24 cellular contexts compared by ENCODE assay signal in genomic region chr1:245785433-245785832, GRCh38.
"Had no signal": no experiment of that assay in that cellular context is flagged by ENCODE, and none has a peak within 500 bp of the region (broad histone marks: within the 10 kb centered on the region; RNA-seq: fewer than 3 reads in every experiment).

No MANE protein-coding gene starts in this region.

- FAIRE-seq: HepG2, K562, RCC 7860 had no signal

- H3K27me3 Mint-ChIP-seq: IgD-negative memory B cell had no signal

- H3K27ac ChIP-seq: KMS-11, SJSA1, SK-N-MC had no signal

- DNase-seq: Kasumi-1, MM.1S, NCI-H1092 treated with DMSO at 0.1 percent for 48 hours, NCI-H1436, NCI-H187, NCI-H2029, NCI-H2081 treated with DMSO at 0.1 percent for 48 hours, NCI-H2171, NCI-H226, NCI-H446, NCI-H510A, NCI-H524 treated with DMSO at 0.1 percent for 48 hours, NCI-H69, NCI-H774, Right ventricle myocardium superior, RPMI8226, SIG-M5 had no signal

- H3K9ac ChIP-seq: KMS-11 had no signal

- H3K27me3 ChIP-seq: SJSA1 had no signal

- H3K4me3 ChIP-seq: K562, SJSA1, SK-N-MC had no signal

- ATAC-seq: HepG2, K562 had no signal

- H3K4me3 Mint-ChIP-seq: IgD-negative memory B cell had no signal

- H3K4me1 Mint-ChIP-seq: IgD-negative memory B cell had no signal

- H3K9me3 Mint-ChIP-seq: IgD-negative memory B cell had no signal

- H3K36me3 ChIP-seq: SJSA1 had no signal

- H3K9me3 ChIP-seq: SJSA1 had no signal
